In the genomic region with DNA sequence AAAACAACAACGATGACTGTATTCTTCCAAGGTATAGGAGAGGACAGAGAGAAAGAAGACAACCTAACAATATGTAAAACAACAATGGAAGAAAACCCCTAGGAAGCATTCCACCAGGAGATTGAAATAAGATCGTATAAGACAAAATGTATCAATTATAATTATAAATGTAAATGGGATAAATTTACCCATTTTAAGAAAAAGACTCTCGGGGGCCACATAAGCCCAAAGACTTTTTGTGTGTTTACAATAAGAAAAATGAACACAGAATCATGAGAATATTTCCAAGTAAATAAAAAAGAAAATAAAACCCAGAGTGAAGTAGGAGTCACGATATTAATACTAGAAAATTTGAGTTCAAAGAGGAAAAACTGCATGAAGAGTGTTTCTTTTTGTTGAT, we compare ENCODE assay signal across 29 cellular contexts.
DNase-seq lines count a peak whose midpoint lies in the region; ATAC-seq, FAIRE-seq and TF ChIP-seq lines count a peak whose summit lies in the region.
"Had no signal": no experiment of that assay in that cellular context is flagged by ENCODE, and none has a peak within 500 bp of the region (broad histone marks: within the 10 kb centered on the region; RNA-seq: fewer than 3 reads in every experiment).

No MANE protein-coding gene starts in this region.

- H3K4me3 ChIP-seq in K562 (no peak overlapping the region), foreskin fibroblast (ENCODE audit: low read depth in 1 of 2, low read length in 2 of 2) (no peak overlapping the region)
- H3K4me3 ChIP-seq: A549; BLaER1; BLaER1 treated with 17β-estradiol and CSF1 and Interleukin-3, amounts not matched to agents 10 nM and 100 nM had no signal

- no peaks in the 10 kb centered on the region for H4K20me1 ChIP-seq in K562 (replicated peaks; ENCODE audit: control insufficient read depth, insufficient read depth, low read length)
- H4K20me1 ChIP-seq: BLaER1; BLaER1 treated with 17β-estradiol and CSF1 and Interleukin-3, amounts not matched to agents 10 nM and 100 nM had no signal

- intact Hi-C loops in K562 (cut with micrococcal nuclease): no loop called here

- no peak for DNase-seq in K562 (ENCODE audit: extremely low read depth in 1 of 4, low spot score in 3 of 4)
- no peak for DNase-seq in foreskin fibroblast
- DNase-seq: 8988T; ACHN; AML-193; BE2C; C1 segment of cervical spinal cord; Caco-2; Calu3; CD4-positive, alpha-beta memory T cell; CD4-positive, alpha-beta T cell; CD4-positive, CD25-positive, alpha-beta regulatory T cell; CD8-positive, alpha-beta memory T cell; CD8-positive, alpha-beta T cell; COR-L47; DMS 273 treated with DMSO at 0.1 percent for 48 hours; DMS153; DMS53; DMS79; DMS79 treated with DMSO at 0.1 percent for 48 hours; DND-41; EL had no signal

- 4% methylated on average over 4 of the region's 4 CpGs for WGBS in K562 (ENCODE audit: insufficient coverage, low coverage, missing lambda C conversion rate)

- POLR2A ChIA-PET in K562 (lab: Yijun Ruan, JAX): no interaction called here

- H3K36me3 ChIP-seq in K562 (ENCODE audit: control insufficient read depth, insufficient read depth, low read length): no peaks in the 10 kb centered on the region
- H3K36me3 ChIP-seq: BE2C; BLaER1; BLaER1 treated with 17β-estradiol and CSF1 and Interleukin-3, amounts not matched to agents 10 nM and 100 nM had no signal

- ATAC-seq in K562: no peak
- ATAC-seq: A549; CD8-positive, alpha-beta T cell had no signal

- no peak for TF ChIP-seq RAD21 in K562 (CRISPR knock-in tag; conservative IDR thresholded peaks at IDR 0.05 in 1 of 2, IDR thresholded peaks at IDR 0.05 in 1 of 2)

- no TSS peak for BruUV-seq in K562 (replicated peaks; lab: Mats Ljungman, UMichigan)

- H3K4me2 ChIP-seq in K562 (ENCODE audit: insufficient read depth, low read length): no peak overlapping the region
- H3K4me2 ChIP-seq: A549; BLaER1; BLaER1 treated with 17β-estradiol and CSF1 and Interleukin-3, amounts not matched to agents 10 nM and 100 nM had no signal

- H3K9me3 ChIP-seq in K562 (replicated peaks; ENCODE audit: control insufficient read depth, insufficient read depth, low read depth, low read length): no peaks in the 10 kb centered on the region
- H3K9me3 ChIP-seq: BE2C, Caco-2 had no signal

- TF ChIP-seq POLR2A in K562 (conservative IDR thresholded peaks at IDR 0.05): no peak

- no peak overlapping the region for H3K27ac ChIP-seq in K562 (ENCODE audit: extremely low read depth, low read depth, low read length)
- H3K27ac ChIP-seq: 22Rv1; A549; BLaER1; BLaER1 treated with 17β-estradiol and CSF1 and Interleukin-3, amounts not matched to agents 10 nM and 100 nM; C4-2B had no signal

- H3K79me2 ChIP-seq in K562 (ENCODE audit: control insufficient read depth, insufficient read depth, low read length): no peaks in the 10 kb centered on the region

- H3K9ac ChIP-seq in K562 (ENCODE audit: insufficient read depth in 1 of 2, low read depth in 2 of 2, low read length in 2 of 2): no peak overlapping the region
- H3K9ac ChIP-seq: BLaER1; BLaER1 treated with 17β-estradiol and CSF1 and Interleukin-3, amounts not matched to agents 10 nM and 100 nM had no signal

- in situ Hi-C loops in K562 (cut with MboI): no loop called here

- H3K9me1 ChIP-seq in K562 (ENCODE audit: control insufficient read depth, insufficient read depth, low read length): no peaks in the 10 kb centered on the region

- no peak overlapping the region for H2AFZ ChIP-seq in K562 (ENCODE audit: low read depth, low read length)

- H3K4me1 ChIP-seq in K562 (replicated peaks in 1 of 2; ENCODE audit: control insufficient read depth in 2 of 2, insufficient read depth in 2 of 2, low read length in 2 of 2): peaks cover 0 to 3% of the 10 kb centered on the region in 2 experiments; a peak in 1 of 5 replicates
- H3K4me1 ChIP-seq: A549, BE2C, BLaER1, Caco-2 had no signal

- TF ChIP-seq EP300 in K562 (IDR thresholded peaks at IDR 0.05; ENCODE audit: low read length): no peak

- CTCF ChIA-PET in K562 (lab: Yijun Ruan, JAX; ENCODE audit: low intra/inter-chr PET ratio): no interaction called here

- no peak for TF ChIP-seq CTCF in K562 (IDR thresholded peaks at IDR 0.05 in 2 of 3, conservative IDR thresholded peaks at IDR 0.05 in 1 of 3; ENCODE audit: insufficient read depth in 2 of 3, low read depth in 1 of 3, low read length in 3 of 3)
- no peak for TF ChIP-seq CTCF in foreskin fibroblast (IDR thresholded peaks at IDR 0.05; ENCODE audit: low read depth, low read length)

- peaks cover 0 to 35% of the 10 kb centered on the region in 2 experiments; a peak in 4 of 5 replicates for H3K27me3 ChIP-seq in K562 (ENCODE audit: control insufficient read depth in 2 of 2, insufficient read depth in 2 of 2, low read length in 2 of 2)
- H3K27me3 ChIP-seq: BE2C; BLaER1; BLaER1 treated with 17β-estradiol and CSF1 and Interleukin-3, amounts not matched to agents 10 nM and 100 nM had no signal

- no peak for FAIRE-seq in K562 (lab: Jason Lieb, UNC)
- FAIRE-seq: A204.1, A549, D721Med had no signal

TF ChIP-seq in K562, 482 proteins besides CTCF, POLR2A, EP300 and RAD21:
- 0 out of 2 replicates have a peak, but pooled peaks have one; percentile 53 for TF ChIP-seq ZNF354B (CRISPR knock-in tag; IDR thresholded peaks at IDR 0.05)
- TF ChIP-seq RB1 (IDR thresholded peaks at IDR 0.05; ENCODE audit: low read depth): no peak
- TF ChIP-seq ZNF507 (tag; conservative IDR thresholded peaks at IDR 0.05): peak; percentile 95
TF ChIP-seq in K562: peak in this region for 2.
